1 cellular context compared by ENCODE assay signal in genomic region chr19:58154287-58154678, GRCh38.
TF ChIP-seq lines count a peak whose summit lies in the region.

No MANE protein-coding gene starts in this region.

TF ChIP-seq in HepG2, 621 proteins besides CTCF, POLR2A, EP300 and RAD21 (continued from another document):
- TF ChIP-seq RFX3 (CRISPR knock-in tag; IDR thresholded peaks at IDR 0.05) = no peak
- no peak for TF ChIP-seq NFKB2 (CRISPR knock-in tag; IDR thresholded peaks at IDR 0.05; ENCODE audit: borderline replicate concordance)
- TF ChIP-seq ZNF225 (CRISPR knock-in tag; IDR thresholded peaks at IDR 0.05) = peak; percentile 21; the same call in 1 of the 2 replicates
- TF ChIP-seq ATF5 (CRISPR knock-in tag; IDR thresholded peaks at IDR 0.05; ENCODE audit: low read depth) = no peak
- no peak for TF ChIP-seq ZSCAN31 (CRISPR knock-in tag; IDR thresholded peaks at IDR 0.05; ENCODE audit: low read depth)
- TF ChIP-seq ZFAT (CRISPR knock-in tag; conservative IDR thresholded peaks at IDR 0.05) = no peak
- no peak for TF ChIP-seq STAT6 (CRISPR knock-in tag; IDR thresholded peaks at IDR 0.05; ENCODE audit: borderline replicate concordance)
- TF ChIP-seq ZFP36 (IDR thresholded peaks at IDR 0.05; ENCODE audit: borderline replicate concordance, low read depth, low read length, partially characterized antibody) = peak; percentile 41
- no peak for TF ChIP-seq RARA (CRISPR knock-in tag; IDR thresholded peaks at IDR 0.05)
- TF ChIP-seq ZSCAN22 (CRISPR knock-in tag; IDR thresholded peaks at IDR 0.05) = peak; percentile 98
- TF ChIP-seq IKZF5 (CRISPR knock-in tag; IDR thresholded peaks at IDR 0.05) = no peak
- no peak for TF ChIP-seq NFRKB (IDR thresholded peaks at IDR 0.05)
- no peak for TF ChIP-seq ZNF101 (CRISPR knock-in tag; IDR thresholded peaks at IDR 0.05; ENCODE audit: borderline replicate concordance, low read depth)
- no peak for TF ChIP-seq RBM22 (optimal IDR thresholded peaks at IDR 0.05; ENCODE audit: low read length)
- TF ChIP-seq, protein P1, sequence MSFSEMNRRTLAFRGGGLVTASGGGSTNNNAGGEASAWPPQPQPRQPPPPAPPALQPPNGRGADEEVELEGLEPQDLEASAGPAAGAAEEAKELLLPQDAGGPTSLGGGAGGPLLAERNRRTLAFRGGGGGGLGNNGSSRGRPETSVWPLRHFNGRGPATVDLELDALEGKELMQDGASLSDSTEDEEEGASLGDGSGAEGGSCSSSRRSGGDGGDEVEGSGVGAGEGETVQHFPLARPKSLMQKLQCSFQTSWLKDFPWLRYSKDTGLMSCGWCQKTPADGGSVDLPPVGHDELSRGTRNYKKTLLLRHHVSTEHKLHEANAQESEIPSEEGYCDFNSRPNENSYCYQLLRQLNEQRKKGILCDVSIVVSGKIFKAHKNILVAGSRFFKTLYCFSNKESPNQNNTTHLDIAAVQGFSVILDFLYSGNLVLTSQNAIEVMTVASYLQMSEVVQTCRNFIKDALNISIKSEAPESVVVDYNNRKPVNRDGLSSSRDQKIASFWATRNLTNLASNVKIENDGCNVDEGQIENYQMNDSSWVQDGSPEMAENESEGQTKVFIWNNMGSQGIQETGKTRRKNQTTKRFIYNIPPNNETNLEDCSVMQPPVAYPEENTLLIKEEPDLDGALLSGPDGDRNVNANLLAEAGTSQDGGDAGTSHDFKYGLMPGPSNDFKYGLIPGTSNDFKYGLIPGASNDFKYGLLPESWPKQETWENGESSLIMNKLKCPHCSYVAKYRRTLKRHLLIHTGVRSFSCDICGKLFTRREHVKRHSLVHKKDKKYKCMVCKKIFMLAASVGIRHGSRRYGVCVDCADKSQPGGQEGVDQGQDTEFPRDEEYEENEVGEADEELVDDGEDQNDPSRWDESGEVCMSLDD (CRISPR knock-in tag; IDR thresholded peaks at IDR 0.05; ENCODE audit: borderline replicate concordance) = 0 out of 2 replicates have a peak, but pooled peaks have one; percentile 12
- no peak for TF ChIP-seq TAF1 (CRISPR knock-in tag; IDR thresholded peaks at IDR 0.05)
- no peak for TF ChIP-seq AGO1 (IDR thresholded peaks at IDR 0.05; ENCODE audit: low read depth, low read length, poor library complexity, severe bottlenecking)
- no peak for TF ChIP-seq SATB2 (CRISPR knock-in tag; IDR thresholded peaks at IDR 0.05)
- no peak for TF ChIP-seq AHDC1 (CRISPR knock-in tag; IDR thresholded peaks at IDR 0.05; ENCODE audit: borderline replicate concordance)
- TF ChIP-seq ZKSCAN8 (CRISPR knock-in tag; IDR thresholded peaks at IDR 0.05; ENCODE audit: borderline replicate concordance) = peak; percentile 3; the same call in 1 of the 2 replicates
